24 cellular contexts compared by ENCODE assay signal in genomic region chr3:163605915-163606314, GRCh38.
"Had no signal": no experiment of that assay in that cellular context is flagged by ENCODE, and none has a peak within 500 bp of the region (broad histone marks: within the 10 kb centered on the region; RNA-seq: fewer than 3 reads in every experiment).

No MANE protein-coding gene starts in this region.

- H3K9me3 ChIP-seq: left lung, prostate gland, upper lobe of right lung had no signal

- H3K27me3 Mint-ChIP-seq: activated naive CD4-positive, alpha-beta T cell treated with anti-CD3 and anti-CD28 coated beads, Interleukin-2, amount 50 U/mL, for 24 hours; brain had no signal

- H3K36me3 ChIP-seq: left lung, prostate gland, upper lobe of right lung, WERI-Rb-1 had no signal

- H3K27ac Mint-ChIP-seq: activated CD8-positive, alpha-beta T cell treated with anti-CD3 and anti-CD28 coated beads, Interleukin-2, amount 10 ng/mL, durations not matched to agents 7 days and 5 days; activated naive CD4-positive, alpha-beta T cell treated with anti-CD3 and anti-CD28 coated beads, Interleukin-2, amount 50 U/mL, for 24 hours; activated T-helper 1 cell treated with anti-CD3 and anti-CD28 coated beads, Interleukin-12 subunit alpha, Interleukin-12 subunit beta, Interleukin-2, Interleukin-4 antibody, amounts not matched to agents 30 ng/mL and 10 ng/mL and 1 ng/mL, durations not matched to agents 14 hours and 24 hours and 36 hours; brain; natural killer cell had no signal

- H3K4me1 ChIP-seq: left lung, prostate gland, upper lobe of right lung had no signal

- H3K4me3 ChIP-seq: hepatocyte, left lung, lung, prostate gland, upper lobe of right lung had no signal

- H2AFZ ChIP-seq: hepatocyte had no signal

- H3K4me3 Mint-ChIP-seq: activated CD8-positive, alpha-beta T cell treated with anti-CD3 and anti-CD28 coated beads, Interleukin-2, amount 10 ng/mL, durations not matched to agents 7 days and 5 days; activated naive CD4-positive, alpha-beta T cell treated with anti-CD3 and anti-CD28 coated beads, Interleukin-2, amount 50 U/mL, for 24 hours; activated T-helper 1 cell treated with anti-CD3 and anti-CD28 coated beads, Interleukin-12 subunit alpha, Interleukin-12 subunit beta, Interleukin-2, Interleukin-4 antibody, amounts not matched to agents 30 ng/mL and 10 ng/mL and 1 ng/mL, durations not matched to agents 14 hours and 24 hours and 36 hours; brain; natural killer cell had no signal

- H3K27me3 ChIP-seq: hepatocyte, left lung, upper lobe of right lung had no signal

- DNase-seq: activated CD4-positive, alpha-beta T cell treated with anti-CD3 and anti-CD28 coated beads for 1 hour; activated CD4-positive, alpha-beta T cell treated with anti-CD3 and anti-CD28 coated beads, Interleukin-2, amount 50 U/mL, for 1 hour; activated CD8-positive, alpha-beta T cell treated with anti-CD3 and anti-CD28 coated beads, Interleukin-2, amount 10 ng/mL, durations not matched to agents 7 days and 5 days; activated gamma-delta T cell treated with Interleukin-2 at 50 U/mL for 16 hours; anterior cingulate cortex; central memory CD4-positive, alpha-beta T cell; dermis blood vessel endothelial cell; effector CD8-positive, alpha-beta T cell; glutamatergic neuron; kidney glomerular epithelial cell; left lung; midbrain; natural killer cell; stimulated activated CD4-positive, alpha-beta T cell treated with anti-CD3 and anti-CD28 coated beads, Interleukin-4, amount 100 ng/mL, for 24 hours; stimulated activated naive CD4-positive, alpha-beta T cell treated with Interleukin-2 at 50 U/mL for 16 hours; upper lobe of right lung; WERI-Rb-1 had no signal

- H3K36me3 Mint-ChIP-seq: activated naive CD4-positive, alpha-beta T cell treated with anti-CD3 and anti-CD28 coated beads, Interleukin-2, amount 50 U/mL, for 24 hours; brain; natural killer cell had no signal

- H3K79me2 ChIP-seq: hepatocyte had no signal

- H3K4me2 ChIP-seq: hepatocyte had no signal

- H3K4me1 Mint-ChIP-seq: activated naive CD4-positive, alpha-beta T cell treated with anti-CD3 and anti-CD28 coated beads, Interleukin-2, amount 50 U/mL, for 24 hours; brain; natural killer cell had no signal

- H3K9me3 Mint-ChIP-seq: activated naive CD4-positive, alpha-beta T cell treated with anti-CD3 and anti-CD28 coated beads, Interleukin-2, amount 50 U/mL, for 24 hours; activated T-helper 1 cell treated with anti-CD3 and anti-CD28 coated beads, Interleukin-12 subunit alpha, Interleukin-12 subunit beta, Interleukin-2, Interleukin-4 antibody, amounts not matched to agents 30 ng/mL and 10 ng/mL and 1 ng/mL, durations not matched to agents 14 hours and 24 hours and 36 hours; brain had no signal

- H3K27ac ChIP-seq: hepatocyte, left lung, prostate gland, upper lobe of right lung, WERI-Rb-1 had no signal

- FAIRE-seq: frontal cortex had no signal
